21 cellular contexts compared by ENCODE assay signal in genomic region chr13:48637601-48638000, GRCh38. TPM values are rescaled to one million over a fixed set of nuclear protein-coding genes. Genes with fewer than 3 reads are reported as not detected.
A peak's percentile ranks its signal among the peaks of the same experiment; 100 is the strongest.
DNase-seq lines count a peak whose midpoint lies in the region; ATAC-seq, FAIRE-seq and TF ChIP-seq lines count a peak whose summit lies in the region.
"Had no signal": no experiment of that assay in that cellular context is flagged by ENCODE, and none has a peak within 500 bp of the region (broad histone marks: within the 10 kb centered on the region; RNA-seq: fewer than 3 reads in every experiment).

No MANE protein-coding gene starts in this region.

- ATAC-seq in left colon (peak; percentile 94), HG02759 (IDR thresholded peaks at IDR 0.05; ENCODE audit: unreplicated experiment) (no peak)
- ATAC-seq: GM12878, HepG2 had no signal

- H3K27me3 Mint-ChIP-seq in astrocyte (ENCODE audit: low read depth, unreplicated experiment): peaks cover 4% of the 10 kb centered on the region
- H3K27me3 Mint-ChIP-seq in activated naive CD4-positive, alpha-beta T cell treated with anti-CD3 and anti-CD28 coated beads, Interleukin-2, amount 10 ng/mL, durations not matched to agents 7 days and 5 days: peaks cover 9% of the 10 kb centered on the region

- H3K36me3 ChIP-seq in astrocyte (ENCODE audit: insufficient read depth, low read length) (no peaks in the 10 kb centered on the region), mucosa of rectum (ENCODE audit: control insufficient read depth in 2 of 2, insufficient read depth in 2 of 2, low read length in 2 of 2) (no peaks in the 10 kb centered on the region)
- H3K36me3 ChIP-seq: BE2C had no signal

- TF ChIP-seq CTCF in astrocyte (IDR thresholded peaks at IDR 0.05; ENCODE audit: insufficient read depth, low read depth, low read length): no peak

- H3K9me3 Mint-ChIP-seq in astrocyte (ENCODE audit: unreplicated experiment): peaks cover 8% of the 10 kb centered on the region
- H3K9me3 Mint-ChIP-seq in activated naive CD4-positive, alpha-beta T cell treated with anti-CD3 and anti-CD28 coated beads, Interleukin-2, amount 10 ng/mL, durations not matched to agents 7 days and 5 days: peaks cover 20% of the 10 kb centered on the region

- peak overlapping the region; percentile 86 for H3K27ac Mint-ChIP-seq in astrocyte (ENCODE audit: unreplicated experiment)
- no peak overlapping the region for H3K27ac Mint-ChIP-seq in activated naive CD4-positive, alpha-beta T cell treated with anti-CD3 and anti-CD28 coated beads, Interleukin-2, amount 10 ng/mL, durations not matched to agents 7 days and 5 days
- H3K27ac Mint-ChIP-seq: CD4-positive, CD25-positive, alpha-beta regulatory T cell; CD8-positive, alpha-beta memory T cell; H9 had no signal

- H3K4me1 Mint-ChIP-seq in astrocyte (ENCODE audit: low read depth, unreplicated experiment): peaks cover 19% of the 10 kb centered on the region
- H3K4me1 Mint-ChIP-seq in activated naive CD4-positive, alpha-beta T cell treated with anti-CD3 and anti-CD28 coated beads, Interleukin-2, amount 10 ng/mL, durations not matched to agents 7 days and 5 days: peaks cover 13% of the 10 kb centered on the region
- H3K4me1 Mint-ChIP-seq: CD4-positive, CD25-positive, alpha-beta regulatory T cell; CD8-positive, alpha-beta memory T cell had no signal

- no peak overlapping the region for H3K4me2 ChIP-seq in astrocyte (ENCODE audit: low read length)

- intact Hi-C loops in left colon (cut with DNase I, micrococcal nuclease): no loop called here

- no peaks in the 10 kb centered on the region for H3K4me1 ChIP-seq in astrocyte (ENCODE audit: insufficient read depth, low read length)
- H3K4me1 ChIP-seq in mucosa of rectum (ENCODE audit: control insufficient read depth in 2 of 2, insufficient read depth in 2 of 2, low read length in 2 of 2): peaks cover 4 to 18% of the 10 kb centered on the region in 2 donors

- no peak for FAIRE-seq in astrocyte (lab: Jason Lieb, UNC)
- FAIRE-seq: GM12878, H1, HepG2 had no signal

- no peaks in the 10 kb centered on the region for H3K79me2 ChIP-seq in astrocyte (ENCODE audit: insufficient read depth, low read length)

- H3K4me3 Mint-ChIP-seq in astrocyte (ENCODE audit: unreplicated experiment): no peak overlapping the region
- H3K4me3 Mint-ChIP-seq in activated naive CD4-positive, alpha-beta T cell treated with anti-CD3 and anti-CD28 coated beads, Interleukin-2, amount 10 ng/mL, durations not matched to agents 7 days and 5 days: no peak overlapping the region
- H3K4me3 Mint-ChIP-seq: CD4-positive, CD25-positive, alpha-beta regulatory T cell; CD8-positive, alpha-beta memory T cell; H9 had no signal

- no peak overlapping the region for H3K9ac ChIP-seq in astrocyte (ENCODE audit: low read length)
- H3K9ac ChIP-seq in mucosa of rectum (ENCODE audit: low read depth in 1 of 2, low read length in 2 of 2): no peak overlapping the region

- DNase-seq in astrocyte (ENCODE audit: low read depth) (no peak), left colon (peak; percentile 9 to 31), NOMO-1 treated with dmso at 0.1 percent for 144 hours (lab: John Stamatoyannopoulos, UW; ENCODE audit: unreplicated experiment) (no peak)
- no peak for DNase-seq in activated naive CD4-positive, alpha-beta T cell treated with anti-CD3 and anti-CD28 coated beads, Interleukin-2, amount 10 ng/mL, durations not matched to agents 7 days and 5 days
- DNase-seq: BE2C; C1 segment of cervical spinal cord; CD4-positive, CD25-positive, alpha-beta regulatory T cell; CD8-positive, alpha-beta memory T cell; COR-L47; DMS 273 treated with DMSO at 0.1 percent for 48 hours; DMS53; DND-41; EL; H9 had no signal

- H3K27me3 ChIP-seq in astrocyte (ENCODE audit: insufficient read depth, low read length) (no peaks in the 10 kb centered on the region), mucosa of rectum (ENCODE audit: control insufficient read depth in 2 of 2, insufficient read depth in 2 of 2, low read length in 2 of 2) (no peaks in the 10 kb centered on the region)
- H3K27me3 ChIP-seq: BE2C had no signal

- H3K36me3 Mint-ChIP-seq in astrocyte (ENCODE audit: low read depth, unreplicated experiment): no peaks in the 10 kb centered on the region
- peaks cover 1% of the 10 kb centered on the region for H3K36me3 Mint-ChIP-seq in activated naive CD4-positive, alpha-beta T cell treated with anti-CD3 and anti-CD28 coated beads, Interleukin-2, amount 10 ng/mL, durations not matched to agents 7 days and 5 days
- H3K36me3 Mint-ChIP-seq: CD4-positive, CD25-positive, alpha-beta regulatory T cell had no signal

- H3K27ac ChIP-seq in astrocyte (ENCODE audit: low read depth, low read length) (no peak overlapping the region), mucosa of rectum (ENCODE audit: low read depth in 2 of 2, low read length in 2 of 2) (peak overlapping the region; percentile 17 to 73)

- H2AFZ ChIP-seq in astrocyte (ENCODE audit: low read depth, low read length): no peak overlapping the region

- CTCF ChIA-PET in activated naive CD4-positive, alpha-beta T cell treated with anti-CD3 and anti-CD28 coated beads, Interleukin-2, amount 10 ng/mL, durations not matched to agents 7 days and 5 days (lab: Charles Lee): interaction anchor here (0.7 to 0.9 kb wide), 2 partner anchors 21 to 1310 kb away, joined by 3 read pairs; no protein-coding TSS in a partner anchor

- no peaks in the 10 kb centered on the region for H3K9me3 ChIP-seq in astrocyte (ENCODE audit: insufficient read depth, low read depth, low read length)
- H3K9me3 ChIP-seq in mucosa of rectum (ENCODE audit: control insufficient read depth in 2 of 2, low read length in 2 of 2): peaks cover 0 to 2% of the 10 kb centered on the region in 2 donors

- H3K4me3 ChIP-seq in astrocyte (ENCODE audit: insufficient read depth, low read depth, low read length): no peak overlapping the region
- no peak overlapping the region for H3K4me3 ChIP-seq in mucosa of rectum (ENCODE audit: low read length in 2 of 2)
- H3K4me3 ChIP-seq: GM12878 had no signal

- H4K20me1 ChIP-seq in astrocyte (ENCODE audit: insufficient read depth, low read length): no peaks in the 10 kb centered on the region

RNA-seq across cellular contexts. Expression of gene CYSLTR2, which starts 16.1 kb away (rescaled TPM):
- 0.48 and 2.1 TPM in 2 replicates for total RNA-seq in astrocyte
- total RNA-seq in left colon: under 1 TPM; 0.27 to 0.36 TPM
- total RNA-seq: A172, G401, H1, H9, HepG2 had no signal

Comparison
In these comparisons a context has a peak if more than half of its experiments do, and no peak if none do; other contexts are left out.
1. DNase-seq: peak in left colon (2 of 2); none in astrocyte (single experiment), NOMO-1 treated with dmso at 0.1 percent for 144 hours (single experiment) and activated naive CD4-positive, alpha-beta T cell treated with anti-CD3 and anti-CD28 coated beads, Interleukin-2, amount 10 ng/mL, durations not matched to agents 7 days and 5 days (single experiment).